ENCODE assay signal across 8 cellular contexts in the genomic region with DNA sequence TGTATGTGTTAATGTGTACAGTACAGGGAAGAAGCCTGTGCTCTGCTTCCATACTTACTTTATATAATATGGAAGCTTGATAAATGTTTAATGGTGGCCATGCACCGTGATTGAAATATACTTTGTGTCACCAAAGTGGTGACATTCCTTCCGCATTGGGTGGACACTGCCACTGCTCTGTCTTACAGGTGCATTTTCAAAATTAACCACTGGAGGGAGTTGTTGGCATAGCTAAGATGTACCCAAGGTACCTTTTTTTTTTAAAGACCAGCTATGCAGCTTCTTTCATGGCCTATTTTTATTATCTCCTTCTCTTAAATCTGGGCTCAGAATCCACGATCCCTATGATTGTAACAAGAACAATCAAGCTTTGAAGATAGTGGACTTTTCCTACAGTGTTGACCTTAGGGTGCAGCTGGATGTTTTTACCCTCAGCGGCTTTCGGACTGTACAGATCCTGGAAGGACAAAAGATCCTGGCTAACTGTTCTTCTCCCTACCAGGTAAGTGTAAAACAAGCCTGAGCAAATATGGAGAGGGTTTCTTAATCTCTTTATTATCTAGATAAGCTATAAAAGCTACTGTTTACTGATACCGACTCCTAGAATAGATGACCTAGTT. TPM values are rescaled to one million over a fixed set of nuclear protein-coding genes. Genes with fewer than 3 reads are reported as not detected.
DNase-seq lines count a peak whose midpoint lies in the region; ATAC-seq and TF ChIP-seq lines count a peak whose summit lies in the region.

No MANE protein-coding gene starts in this region.

- H3K4me3 Mint-ChIP-seq in CD4-positive, CD25-positive, alpha-beta regulatory T cell: no peak overlapping the region
- no peak overlapping the region for H3K4me3 Mint-ChIP-seq in T-cell
- H3K4me3 Mint-ChIP-seq in effector memory CD8-positive, alpha-beta T cell: no peak overlapping the region

- peaks cover 0 to 1% (median 0%) of the 10 kb centered on the region in 7 donors for H3K9me3 Mint-ChIP-seq in CD4-positive, CD25-positive, alpha-beta regulatory T cell
- no peaks in the 10 kb centered on the region for H3K9me3 Mint-ChIP-seq in T-cell
- H3K9me3 Mint-ChIP-seq in effector memory CD8-positive, alpha-beta T cell: no peaks in the 10 kb centered on the region

- POLR2A ChIA-PET in T-cell (lab: Charles Lee): interaction anchor here in 1 of 2 donors (0.7 kb wide), 1 partner anchor 17 kb away, joined by 4 read pairs; no protein-coding TSS in a partner anchor

- H3K27me3 Mint-ChIP-seq in CD4-positive, CD25-positive, alpha-beta regulatory T cell: no peaks in the 10 kb centered on the region
- no peaks in the 10 kb centered on the region for H3K27me3 Mint-ChIP-seq in T-cell
- H3K27me3 Mint-ChIP-seq in effector memory CD8-positive, alpha-beta T cell: no peaks in the 10 kb centered on the region

- H3K27ac Mint-ChIP-seq in CD4-positive, CD25-positive, alpha-beta regulatory T cell: peak overlapping the region in 1 of 3 donors; percentile 55
- no peak overlapping the region for H3K27ac Mint-ChIP-seq in T-cell
- no peak overlapping the region for H3K27ac Mint-ChIP-seq in effector memory CD8-positive, alpha-beta T cell

- no peaks in the 10 kb centered on the region for H3K36me3 Mint-ChIP-seq in CD4-positive, CD25-positive, alpha-beta regulatory T cell
- H3K36me3 Mint-ChIP-seq in T-cell: no peaks in the 10 kb centered on the region
- H3K36me3 Mint-ChIP-seq in effector memory CD8-positive, alpha-beta T cell (ENCODE audit: insufficient read depth): no peaks in the 10 kb centered on the region

- DNase-seq in CD4-positive, CD25-positive, alpha-beta regulatory T cell: peak; percentile 19 to 77 (median 70)
- DNase-seq in NCI-H1105 (lab: John Stamatoyannopoulos, UW) (peak; percentile 42), T-cell (peak in 23 of 34 experiments; percentile 8 to 56 (median 25)), medulla oblongata (ENCODE audit: extremely low spot score) (peak; percentile 91), thyroid gland (peak; percentile 40 to 41)
- peak; percentile 54 to 65 (median 60) for DNase-seq in effector memory CD8-positive, alpha-beta T cell

- H3K27me3 ChIP-seq in CD4-positive, CD25-positive, alpha-beta regulatory T cell (ENCODE audit: control insufficient read depth, insufficient read depth, low read length): no peaks in the 10 kb centered on the region
- no peaks in the 10 kb centered on the region for H3K27me3 ChIP-seq in thyroid gland

- H3K9me3 ChIP-seq in CD4-positive, CD25-positive, alpha-beta regulatory T cell (ENCODE audit: control insufficient read depth in 2 of 2, low read length in 2 of 2): no peaks in the 10 kb centered on the region
- H3K9me3 ChIP-seq in thyroid gland: no peaks in the 10 kb centered on the region

- no peak overlapping the region for H3K4me3 ChIP-seq in CD4-positive, CD25-positive, alpha-beta regulatory T cell (ENCODE audit: low read depth, low read length)
- no peak overlapping the region for H3K4me3 ChIP-seq in thyroid gland (replicated peaks in 1 of 3)

- ATAC-seq in CD4-positive, CD25-positive, alpha-beta regulatory T cell (ENCODE audit: low read depth in 2 of 2): peak; percentile 89 to 91
- peak; percentile 64 for ATAC-seq in GM18861 (IDR thresholded peaks at IDR 0.05; ENCODE audit: unreplicated experiment)
- ATAC-seq in T-cell (replicated peaks in 1 of 4): peak; percentile 75 to 87 (median 82)
- ATAC-seq in effector memory CD8-positive, alpha-beta T cell (replicated peaks): peak; percentile 96
- no peak for ATAC-seq in HG03097 (IDR thresholded peaks at IDR 0.05; ENCODE audit: low FRiP score, unreplicated experiment)

- WGBS in thyroid gland, 2 donors: 52 to 56% methylated on average over 6 of the region's 6 CpGs

- CTCF ChIA-PET in T-cell (lab: Charles Lee): interaction anchor here (0.5 to 3.0 kb wide), 29 partner anchors 9 to 203 kb away, joined by 3 to 48 read pairs (median 4); a partner anchor contains a TSS

- no peak for TF ChIP-seq POLR2A in thyroid gland (IDR thresholded peaks at IDR 0.05)

- intact Hi-C loops in thyroid gland (cut with DNase I): no loop called here

- no peaks in the 10 kb centered on the region for H3K36me3 ChIP-seq in CD4-positive, CD25-positive, alpha-beta regulatory T cell (ENCODE audit: control insufficient read depth, insufficient read depth, low read length)
- no peaks in the 10 kb centered on the region for H3K36me3 ChIP-seq in thyroid gland

- peak; percentile 56 to 97 (median 88) for TF ChIP-seq CTCF in thyroid gland (IDR thresholded peaks at IDR 0.05)

- H3K4me1 Mint-ChIP-seq in CD4-positive, CD25-positive, alpha-beta regulatory T cell: peaks cover 0 to 6% (median 0%) of the 10 kb centered on the region in 4 donors
- no peaks in the 10 kb centered on the region for H3K4me1 Mint-ChIP-seq in T-cell
- no peaks in the 10 kb centered on the region for H3K4me1 Mint-ChIP-seq in effector memory CD8-positive, alpha-beta T cell (ENCODE audit: low read depth in 2 of 2)

- H3K4me1 ChIP-seq in CD4-positive, CD25-positive, alpha-beta regulatory T cell (ENCODE audit: control insufficient read depth, insufficient read depth, low read length, poor library complexity, severe bottlenecking): no peaks in the 10 kb centered on the region
- H3K4me1 ChIP-seq in thyroid gland: no peaks in the 10 kb centered on the region

- H3K27ac ChIP-seq in CD4-positive, CD25-positive, alpha-beta regulatory T cell (ENCODE audit: insufficient read depth, low read length, poor library complexity, severe bottlenecking): no peak overlapping the region
- H3K27ac ChIP-seq in thyroid gland: peak overlapping the region in 1 of 3 donors; percentile 15

RNA-seq across cellular contexts. Expression of a gene that starts 21.6 kb away (rescaled TPM):
- not detected for total RNA-seq in CD4-positive, CD25-positive, alpha-beta regulatory T cell
- polyA plus RNA-seq in CD4-positive, CD25-positive, alpha-beta regulatory T cell: not detected
- total RNA-seq in T-cell: 1 to 10 TPM in 2 of 5 donors, under 1 TPM in 1, not detected in 2; 0.28 to 2.1 (median 1.4) TPM
- total RNA-seq in thyroid gland: 10 to 100 TPM; 33.9 to 63.4 (median 43.9) TPM

RNA-seq across cellular contexts. Expression of a gene that starts 56.4 kb away (rescaled TPM):
- total RNA-seq in CD4-positive, CD25-positive, alpha-beta regulatory T cell: 4.8 TPM
- 1 to 10 TPM in 1 of 4 donors, under 1 TPM in 2, not detected in 1; 0.37 to 2.2 (median 0.86) TPM for polyA plus RNA-seq in CD4-positive, CD25-positive, alpha-beta regulatory T cell
- total RNA-seq in T-cell (1 to 10 TPM in 4 of 5 donors, under 1 TPM in 1; 0.79 to 2.2 (median 1.9) TPM), thyroid gland (1 to 10 TPM in 2 of 4 donors, under 1 TPM in 2; 0.20 to 3.7 (median 1.4) TPM)

Comparison
In these comparisons a context has a peak if more than half of its experiments do, and no peak if none do; other contexts are left out.
1. DNase-seq: peak in every context shown above with its lines; median percentile 91 in medulla oblongata; 70 in CD4-positive, CD25-positive, alpha-beta regulatory T cell; 60 in effector memory CD8-positive, alpha-beta T cell; 42 in NCI-H1105; 40 in thyroid gland; 25 in T-cell.
2. RNA of a gene that starts 21.6 kb away (total RNA-seq): 33.9 to 63.4 TPM in thyroid gland; 0.28 to 2.1 TPM in T-cell and not detected in CD4-positive, CD25-positive, alpha-beta regulatory T cell (single experiment); every median in the first group is over 10 times any median in the second.